17 cellular contexts compared by ENCODE assay signal in genomic region chr1:229028509-229028908, GRCh38.
DNase-seq lines count a peak whose midpoint lies in the region; ATAC-seq and TF ChIP-seq lines count a peak whose summit lies in the region.
"Had no signal": no experiment of that assay in that cellular context is flagged by ENCODE, and none has a peak within 500 bp of the region (broad histone marks: within the 10 kb centered on the region; RNA-seq: fewer than 3 reads in every experiment).

No MANE protein-coding gene starts in this region.

- POLR2A ChIA-PET in activated CD8-positive, alpha-beta T cell treated with anti-CD3 and anti-CD28 coated beads, Interleukin-2, amount 10 ng/mL, durations not matched to agents 7 days and 5 days (lab: Charles Lee): no interaction called here
- POLR2A ChIA-PET in activated CD8-positive, alpha-beta T cell treated with anti-CD3 and anti-CD28 coated beads for 36 hours (lab: Charles Lee): interaction anchor here (1.4 kb wide), 1 partner anchor 33 kb away, joined by 3 read pairs; no protein-coding TSS in a partner anchor

- no peaks in the 10 kb centered on the region for H3K36me3 ChIP-seq in ectodermal cell (ENCODE audit: control insufficient read depth, insufficient read depth, low read length)
- H3K36me3 ChIP-seq in spleen: no peaks in the 10 kb centered on the region
- no peaks in the 10 kb centered on the region for H3K36me3 ChIP-seq in body of pancreas (replicated peaks in 1 of 2; ENCODE audit: insufficient read depth in 1 of 2, low read depth in 2 of 2)
- H3K36me3 ChIP-seq in endodermal cell (ENCODE audit: control insufficient read depth, insufficient read depth, low read length): no peaks in the 10 kb centered on the region
- H3K36me3 ChIP-seq: BE2C, HAP-1 had no signal

- no peak overlapping the region for H3K4me3 ChIP-seq in ectodermal cell (ENCODE audit: insufficient read depth, low read depth, low read length)
- H3K4me3 ChIP-seq in spleen: no peak overlapping the region
- no peak overlapping the region for H3K4me3 ChIP-seq in body of pancreas
- H3K4me3 ChIP-seq in endodermal cell (ENCODE audit: low read length): no peak overlapping the region
- H3K4me3 ChIP-seq: HAP-1 had no signal

- H3K27ac Mint-ChIP-seq in activated CD8-positive, alpha-beta T cell treated with anti-CD3 and anti-CD28 coated beads, Interleukin-2, amount 10 ng/mL, durations not matched to agents 7 days and 5 days: peak overlapping the region; percentile 61
- H3K27ac Mint-ChIP-seq in activated CD8-positive, alpha-beta T cell treated with anti-CD3 and anti-CD28 coated beads for 36 hours: no peak overlapping the region
- H3K27ac Mint-ChIP-seq in endodermal cell: no peak overlapping the region

- H3K9ac ChIP-seq in endodermal cell (ENCODE audit: extremely low read depth, low read length, poor library complexity, severe bottlenecking): no peak overlapping the region

- intact Hi-C loops in activated CD8-positive, alpha-beta T cell treated with anti-CD3 and anti-CD28 coated beads for 36 hours (cut with micrococcal nuclease): no loop called here
- intact Hi-C loops in spleen (cut with DNase I; ENCODE audit: low total_unique reads) (no loop called here), body of pancreas (cut with DNase I) (no loop called here)

- H3K9me3 ChIP-seq in ectodermal cell (ENCODE audit: control insufficient read depth, low read length): no peaks in the 10 kb centered on the region
- no peaks in the 10 kb centered on the region for H3K9me3 ChIP-seq in spleen
- no peaks in the 10 kb centered on the region for H3K9me3 ChIP-seq in body of pancreas
- no peaks in the 10 kb centered on the region for H3K9me3 ChIP-seq in endodermal cell (ENCODE audit: control insufficient read depth, low read length)
- H3K9me3 ChIP-seq: BE2C, HAP-1 had no signal

- TF ChIP-seq POLR2A in spleen (IDR thresholded peaks at IDR 0.05) (no peak), body of pancreas (IDR thresholded peaks at IDR 0.05) (no peak)

- no peak overlapping the region for H3K4me3 Mint-ChIP-seq in activated CD8-positive, alpha-beta T cell treated with anti-CD3 and anti-CD28 coated beads, Interleukin-2, amount 10 ng/mL, durations not matched to agents 7 days and 5 days
- H3K4me3 Mint-ChIP-seq in activated CD8-positive, alpha-beta T cell treated with anti-CD3 and anti-CD28 coated beads for 36 hours: no peak overlapping the region
- no peak overlapping the region for H3K4me3 Mint-ChIP-seq in endodermal cell

- 56 to 64% methylated on average over 10 of the region's 11 CpGs for WGBS in ectodermal cell, 2 experiments
- WGBS in spleen, 5 donors: 60 to 82% (median 67%) methylated on average over 11 of the region's 11 CpGs
- 85 to 92% methylated on average over 11 of the region's 11 CpGs for whole genome bisulfite sequencing in body of pancreas, 2 donors
- WGBS in endodermal cell (ENCODE audit: insufficient coverage in 1 of 2, insufficient read length in 1 of 2), 2 experiments: 77 to 85% methylated on average over 5 to 10 of the region's 11 CpGs

- H3K9me3 Mint-ChIP-seq in activated CD8-positive, alpha-beta T cell treated with anti-CD3 and anti-CD28 coated beads, Interleukin-2, amount 10 ng/mL, durations not matched to agents 7 days and 5 days (ENCODE audit: insufficient read depth): no peaks in the 10 kb centered on the region
- no peaks in the 10 kb centered on the region for H3K9me3 Mint-ChIP-seq in activated CD8-positive, alpha-beta T cell treated with anti-CD3 and anti-CD28 coated beads for 36 hours
- no peaks in the 10 kb centered on the region for H3K9me3 Mint-ChIP-seq in endodermal cell
- H3K9me3 Mint-ChIP-seq: naive thymus-derived CD4-positive, alpha-beta T cell had no signal

- H3K27me3 ChIP-seq in ectodermal cell (ENCODE audit: control insufficient read depth, insufficient read depth, low read length, poor library complexity, severe bottlenecking) (no peaks in the 10 kb centered on the region), spleen (replicated peaks in 1 of 7) (no peaks in the 10 kb centered on the region), body of pancreas (no peaks in the 10 kb centered on the region), endodermal cell (ENCODE audit: control insufficient read depth, insufficient read depth, low read length, poor library complexity, severe bottlenecking) (peaks cover 43% of the 10 kb centered on the region)
- H3K27me3 ChIP-seq: BE2C had no signal

- ATAC-seq in activated CD8-positive, alpha-beta T cell treated with anti-CD3 and anti-CD28 coated beads, Interleukin-2, amount 10 ng/mL, durations not matched to agents 7 days and 5 days: no peak
- ATAC-seq in activated CD8-positive, alpha-beta T cell treated with anti-CD3 and anti-CD28 coated beads for 36 hours: no peak
- ATAC-seq in body of pancreas: no peak
- ATAC-seq: naive thymus-derived CD4-positive, alpha-beta T cell had no signal

- no peak for TF ChIP-seq CTCF in activated CD8-positive, alpha-beta T cell treated with anti-CD3 and anti-CD28 coated beads for 36 hours (IDR thresholded peaks at IDR 0.05)
- no peak for TF ChIP-seq CTCF in spleen (IDR thresholded peaks at IDR 0.05 in 8 of 11, conservative IDR thresholded peaks at IDR 0.05 in 3 of 11)
- TF ChIP-seq CTCF in body of pancreas (IDR thresholded peaks at IDR 0.05): no peak
- TF ChIP-seq CTCF in endodermal cell (conservative IDR thresholded peaks at IDR 0.05): no peak

- CTCF ChIA-PET in activated CD8-positive, alpha-beta T cell treated with anti-CD3 and anti-CD28 coated beads, Interleukin-2, amount 10 ng/mL, durations not matched to agents 7 days and 5 days (lab: Charles Lee): no interaction called here
- CTCF ChIA-PET in activated CD8-positive, alpha-beta T cell treated with anti-CD3 and anti-CD28 coated beads for 36 hours (lab: Charles Lee): interaction anchor here (0.6 to 1.2 kb wide), 2 partner anchors 294 to 630 kb away, joined by 3 read pairs; no protein-coding TSS in a partner anchor

- peaks cover 50% of the 10 kb centered on the region for H3K4me1 ChIP-seq in ectodermal cell (ENCODE audit: control insufficient read depth, insufficient read depth, low read length)
- H3K4me1 ChIP-seq in spleen: peaks cover 0 to 91% (median 49%) of the 10 kb centered on the region in 6 donors
- H3K4me1 ChIP-seq in body of pancreas: peaks cover 23% of the 10 kb centered on the region
- peaks cover 13% of the 10 kb centered on the region for H3K4me1 ChIP-seq in endodermal cell (ENCODE audit: control insufficient read depth, insufficient read depth, low read length)

- no peaks in the 10 kb centered on the region for H3K36me3 Mint-ChIP-seq in activated CD8-positive, alpha-beta T cell treated with anti-CD3 and anti-CD28 coated beads, Interleukin-2, amount 10 ng/mL, durations not matched to agents 7 days and 5 days (ENCODE audit: low read depth)
- H3K36me3 Mint-ChIP-seq in activated CD8-positive, alpha-beta T cell treated with anti-CD3 and anti-CD28 coated beads for 36 hours (ENCODE audit: low read depth): no peaks in the 10 kb centered on the region
- H3K36me3 Mint-ChIP-seq in endodermal cell (ENCODE audit: low read depth): no peaks in the 10 kb centered on the region
- H3K36me3 Mint-ChIP-seq: activated naive CD8-positive, alpha-beta T cell; naive thymus-derived CD4-positive, alpha-beta T cell had no signal

- peaks cover 6% of the 10 kb centered on the region for H3K27me3 Mint-ChIP-seq in activated CD8-positive, alpha-beta T cell treated with anti-CD3 and anti-CD28 coated beads, Interleukin-2, amount 10 ng/mL, durations not matched to agents 7 days and 5 days (ENCODE audit: low read depth)
- H3K27me3 Mint-ChIP-seq in activated CD8-positive, alpha-beta T cell treated with anti-CD3 and anti-CD28 coated beads for 36 hours: no peaks in the 10 kb centered on the region
- H3K27me3 Mint-ChIP-seq in endodermal cell (ENCODE audit: insufficient read depth): peaks cover 12% of the 10 kb centered on the region
- H3K27me3 Mint-ChIP-seq: activated naive CD8-positive, alpha-beta T cell had no signal

- peak overlapping the region; percentile 50 for H3K27ac ChIP-seq in ectodermal cell (ENCODE audit: insufficient read depth, low read depth, low read length, poor library complexity, severe bottlenecking)
- H3K27ac ChIP-seq in spleen: peak overlapping the region in 7 of 8 donors; percentile 33 to 92 (median 80)
- no peak overlapping the region for H3K27ac ChIP-seq in body of pancreas
- no peak overlapping the region for H3K27ac ChIP-seq in endodermal cell (ENCODE audit: low read depth, low read length)

- H3K4me1 Mint-ChIP-seq in activated CD8-positive, alpha-beta T cell treated with anti-CD3 and anti-CD28 coated beads, Interleukin-2, amount 10 ng/mL, durations not matched to agents 7 days and 5 days (ENCODE audit: low read depth): peaks cover 29% of the 10 kb centered on the region
- peaks cover 16% of the 10 kb centered on the region for H3K4me1 Mint-ChIP-seq in activated CD8-positive, alpha-beta T cell treated with anti-CD3 and anti-CD28 coated beads for 36 hours (ENCODE audit: low read depth)
- H3K4me1 Mint-ChIP-seq in endodermal cell: peaks cover 59% of the 10 kb centered on the region

- no peak for DNase-seq in activated CD8-positive, alpha-beta T cell treated with anti-CD3 and anti-CD28 coated beads, Interleukin-2, amount 10 ng/mL, durations not matched to agents 7 days and 5 days
- no peak for DNase-seq in activated CD8-positive, alpha-beta T cell treated with anti-CD3 and anti-CD28 coated beads for 36 hours
- DNase-seq in NCI-H446 (lab: John Stamatoyannopoulos, UW) (peak; percentile 87 to 94), spleen (no peak), body of pancreas (no peak), NCI-H1092 (lab: John Stamatoyannopoulos, UW) (no peak), endodermal cell (no peak)
- DNase-seq: BE2C; NCI-H2029; NCI-H510A; OCI-M1; SHP77; stimulated activated CD4-positive, alpha-beta T cell treated with anti-CD3 and anti-CD28 coated beads, Interleukin-4, amount 100 ng/mL, for 24 hours had no signal

Comparison
In these comparisons a context has a peak if more than half of its experiments do, and no peak if none do; other contexts are left out.
1. DNase-seq: peak in NCI-H446 (2 of 2); none in activated CD8-positive, alpha-beta T cell treated with anti-CD3 and anti-CD28 coated beads, Interleukin-2, amount 10 ng/mL, durations not matched to agents 7 days and 5 days (single experiment), activated CD8-positive, alpha-beta T cell treated with anti-CD3 and anti-CD28 coated beads for 36 hours (single experiment), spleen (single experiment), body of pancreas (0 of 4), NCI-H1092 (single experiment) and endodermal cell (single experiment).
2. H3K27ac ChIP-seq: peak in ectodermal cell (single experiment) and spleen (7 of 8); none in body of pancreas (0 of 4) and endodermal cell (single experiment).